1 cellular context compared by ENCODE assay signal in genomic region chr7:41732279-41733062, GRCh38.
TF ChIP-seq lines count a peak whose summit lies in the region.

No MANE protein-coding gene starts in this region.

TF ChIP-seq in SK-N-SH treated with all-trans-retinoic acid at 6 μM for 48 hours, 23 proteins besides CTCF, POLR2A, EP300 and RAD21 (continued from another document):
- TF ChIP-seq CSRNP3 (CRISPR knock-in tag; IDR thresholded peaks at IDR 0.05) (no peak), POU6F1 (CRISPR knock-in tag; IDR thresholded peaks at IDR 0.05; ENCODE audit: borderline replicate concordance, low read depth) (no peak), ZNF8 (CRISPR knock-in tag; IDR thresholded peaks at IDR 0.05) (no peak)
